8 cellular contexts compared by ENCODE assay signal in the genomic region with DNA sequence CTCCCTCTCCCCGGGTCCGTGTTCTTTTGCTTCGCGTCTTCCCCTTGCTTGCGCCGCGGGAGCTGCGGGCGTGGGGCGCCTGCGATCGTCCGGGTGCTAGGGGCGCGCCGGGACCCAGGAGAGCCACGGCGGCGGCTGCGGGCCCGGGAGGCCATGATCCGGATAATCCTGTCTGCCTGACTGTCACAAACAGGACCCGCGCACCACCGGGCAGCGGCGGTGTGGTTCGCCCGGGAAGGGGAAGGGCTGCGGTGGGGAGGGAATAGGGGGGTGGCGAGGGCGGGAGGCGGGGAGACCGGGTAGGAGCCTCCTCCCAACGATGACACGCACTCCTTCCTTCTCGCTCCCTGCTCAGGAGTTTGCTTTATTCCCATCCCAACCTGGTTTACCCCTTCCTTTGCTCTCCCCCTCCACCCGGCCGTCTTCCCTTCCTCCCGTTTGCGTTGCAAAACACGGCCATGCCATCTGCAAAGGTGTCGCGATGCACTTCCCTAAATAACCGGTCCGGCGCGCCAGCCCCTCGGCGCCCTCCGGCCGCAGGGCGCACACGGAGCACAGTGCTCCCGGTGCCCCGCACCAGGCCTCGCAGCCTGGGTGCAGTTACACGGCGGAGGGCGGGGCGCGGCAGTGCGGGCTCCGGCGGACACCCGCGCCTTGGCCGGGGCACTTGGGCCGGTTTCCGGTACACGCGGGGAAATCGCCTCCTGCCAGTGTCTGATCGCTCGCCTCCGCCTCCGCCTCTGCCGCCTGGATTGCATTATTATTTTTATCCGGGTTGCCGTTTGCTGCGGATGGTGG. TPM values are rescaled to one million over a fixed set of nuclear protein-coding genes. Genes with fewer than 3 reads are reported as not detected.
A peak's percentile ranks its signal among the peaks of the same experiment; 100 is the strongest.
DNase-seq lines count a peak whose midpoint lies in the region; ATAC-seq and TF ChIP-seq lines count a peak whose summit lies in the region.

No MANE protein-coding gene starts in this region.

- 0 out of 2 replicates have a peak, but pooled peaks have one; percentile 22 for TF ChIP-seq CTCF in HFFc6 (IDR thresholded peaks at IDR 0.05)
- no peak for TF ChIP-seq CTCF in fibroblast of the aortic adventitia (IDR thresholded peaks at IDR 0.05; ENCODE audit: insufficient read depth, low read length)

- H3K4me1 Mint-ChIP-seq in HFFc6 (ENCODE audit: low read depth) = peaks cover 46% of the 10 kb centered on the region
- peaks cover 50% of the 10 kb centered on the region for H3K4me1 Mint-ChIP-seq in activated T-helper 2 cell treated with anti-CD3 and anti-CD28 coated beads, Interferon-gamma antibody, Interleukin-2, Interleukin-4, amounts not matched to agents 10 μg/mL and 5 μg/mL and 100 μg/mL, durations not matched to agents 14 hours and 24 hours and 36 hours (ENCODE audit: low read depth)
- H3K4me1 Mint-ChIP-seq in natural killer cell treated with Interleukin-12 subunit alpha and Interleukin-12 subunit beta and Interleukin-15 and Interleukin-18, amount 100 ng/mL, for 72 hours (ENCODE audit: low read depth in 2 of 2) = peaks cover 33 to 55% of the 10 kb centered on the region in 2 donors

- DNase-seq in CMK (ENCODE audit: low read depth) (peak; percentile 53), HFFc6 (peak; percentile 65), fibroblast of the aortic adventitia (ENCODE audit: low read depth) (peak; percentile 74)
- peak; percentile 59 for DNase-seq in activated T-helper 2 cell treated with anti-CD3 and anti-CD28 coated beads, Interferon-gamma antibody, Interleukin-2, Interleukin-4, amounts not matched to agents 10 μg/mL and 5 μg/mL and 100 μg/mL, durations not matched to agents 14 hours and 24 hours and 36 hours (ENCODE audit: low spot score)
- peak; percentile 80 for DNase-seq in natural killer cell treated with Interleukin-12 subunit alpha and Interleukin-12 subunit beta and Interleukin-15 and Interleukin-18, amount 100 ng/mL, for 72 hours (ENCODE audit: low spot score)
- DNase-seq in stimulated activated naive CD4-positive, alpha-beta T cell treated with Interleukin-2 at 50 U/mL for 16 hours (lab: John Stamatoyannopoulos, UW) = peak; percentile 69

- ATAC-seq in natural killer cell treated with Interleukin-12 subunit alpha and Interleukin-12 subunit beta and Interleukin-15 and Interleukin-18, amount 100 ng/mL, for 72 hours = peak; percentile 12 to 22
- no peak for ATAC-seq in HG03097 (IDR thresholded peaks at IDR 0.05; ENCODE audit: low FRiP score, unreplicated experiment)

- H3K4me3 Mint-ChIP-seq in HFFc6 = peak overlapping the region; percentile 99
- peak overlapping the region; percentile 98 for H3K4me3 Mint-ChIP-seq in activated T-helper 2 cell treated with anti-CD3 and anti-CD28 coated beads, Interferon-gamma antibody, Interleukin-2, Interleukin-4, amounts not matched to agents 10 μg/mL and 5 μg/mL and 100 μg/mL, durations not matched to agents 14 hours and 24 hours and 36 hours (ENCODE audit: low read depth)
- H3K4me3 Mint-ChIP-seq in natural killer cell treated with Interleukin-12 subunit alpha and Interleukin-12 subunit beta and Interleukin-15 and Interleukin-18, amount 100 ng/mL, for 72 hours = peak overlapping the region; percentile 99

- no peaks in the 10 kb centered on the region for H3K9me3 Mint-ChIP-seq in HFFc6
- no peaks in the 10 kb centered on the region for H3K9me3 Mint-ChIP-seq in activated T-helper 2 cell treated with anti-CD3 and anti-CD28 coated beads, Interferon-gamma antibody, Interleukin-2, Interleukin-4, amounts not matched to agents 10 μg/mL and 5 μg/mL and 100 μg/mL, durations not matched to agents 14 hours and 24 hours and 36 hours
- H3K9me3 Mint-ChIP-seq in natural killer cell treated with Interleukin-12 subunit alpha and Interleukin-12 subunit beta and Interleukin-15 and Interleukin-18, amount 100 ng/mL, for 72 hours = no peaks in the 10 kb centered on the region

- H3K36me3 Mint-ChIP-seq in HFFc6 (ENCODE audit: low read depth) = no peaks in the 10 kb centered on the region
- H3K36me3 Mint-ChIP-seq in activated T-helper 2 cell treated with anti-CD3 and anti-CD28 coated beads, Interferon-gamma antibody, Interleukin-2, Interleukin-4, amounts not matched to agents 10 μg/mL and 5 μg/mL and 100 μg/mL, durations not matched to agents 14 hours and 24 hours and 36 hours (ENCODE audit: low read depth) = peaks cover 3% of the 10 kb centered on the region
- H3K36me3 Mint-ChIP-seq in natural killer cell treated with Interleukin-12 subunit alpha and Interleukin-12 subunit beta and Interleukin-15 and Interleukin-18, amount 100 ng/mL, for 72 hours = no peaks in the 10 kb centered on the region

- H3K4me3 ChIP-seq in fibroblast of the aortic adventitia (ENCODE audit: low read depth, low read length) = peak overlapping the region; percentile 87

- 0 out of 2 replicates have a peak, but pooled peaks cover 3% of the 10 kb centered on the region for H3K27me3 Mint-ChIP-seq in HFFc6 (ENCODE audit: insufficient read depth)
- no peaks in the 10 kb centered on the region for H3K27me3 Mint-ChIP-seq in activated T-helper 2 cell treated with anti-CD3 and anti-CD28 coated beads, Interferon-gamma antibody, Interleukin-2, Interleukin-4, amounts not matched to agents 10 μg/mL and 5 μg/mL and 100 μg/mL, durations not matched to agents 14 hours and 24 hours and 36 hours (ENCODE audit: low read depth)
- peaks cover 3 to 9% of the 10 kb centered on the region in 2 donors for H3K27me3 Mint-ChIP-seq in natural killer cell treated with Interleukin-12 subunit alpha and Interleukin-12 subunit beta and Interleukin-15 and Interleukin-18, amount 100 ng/mL, for 72 hours

- intact Hi-C loops in activated T-helper 2 cell treated with anti-CD3 and anti-CD28 coated beads, Interferon-gamma antibody, Interleukin-2, Interleukin-4, amounts not matched to agents 10 μg/mL and 5 μg/mL and 100 μg/mL, durations not matched to agents 14 hours and 24 hours and 36 hours (cut with micrococcal nuclease) = loop anchor here (5.0 kb wide), 3 partner anchors 141 to 1739 kb away; partner anchors contain the start of gene RFX3

- peak overlapping the region; percentile 96 for H3K27ac Mint-ChIP-seq in HFFc6
- H3K27ac Mint-ChIP-seq in activated T-helper 2 cell treated with anti-CD3 and anti-CD28 coated beads, Interferon-gamma antibody, Interleukin-2, Interleukin-4, amounts not matched to agents 10 μg/mL and 5 μg/mL and 100 μg/mL, durations not matched to agents 14 hours and 24 hours and 36 hours = peak overlapping the region; percentile 96
- peak overlapping the region; percentile 96 to 97 for H3K27ac Mint-ChIP-seq in natural killer cell treated with Interleukin-12 subunit alpha and Interleukin-12 subunit beta and Interleukin-15 and Interleukin-18, amount 100 ng/mL, for 72 hours

TF ChIP-seq in PFSK-1, 5 proteins besides CTCF, POLR2A, EP300 and RAD21:
- TF ChIP-seq SIN3A (IDR thresholded peaks at IDR 0.05; ENCODE audit: borderline replicate concordance, insufficient read depth, low read length) (no peak), POLR2AphosphoS5 (IDR thresholded peaks at IDR 0.05; ENCODE audit: low read depth, low read length) (peak; percentile 51)
- TF ChIP-seq, protein P1, sequence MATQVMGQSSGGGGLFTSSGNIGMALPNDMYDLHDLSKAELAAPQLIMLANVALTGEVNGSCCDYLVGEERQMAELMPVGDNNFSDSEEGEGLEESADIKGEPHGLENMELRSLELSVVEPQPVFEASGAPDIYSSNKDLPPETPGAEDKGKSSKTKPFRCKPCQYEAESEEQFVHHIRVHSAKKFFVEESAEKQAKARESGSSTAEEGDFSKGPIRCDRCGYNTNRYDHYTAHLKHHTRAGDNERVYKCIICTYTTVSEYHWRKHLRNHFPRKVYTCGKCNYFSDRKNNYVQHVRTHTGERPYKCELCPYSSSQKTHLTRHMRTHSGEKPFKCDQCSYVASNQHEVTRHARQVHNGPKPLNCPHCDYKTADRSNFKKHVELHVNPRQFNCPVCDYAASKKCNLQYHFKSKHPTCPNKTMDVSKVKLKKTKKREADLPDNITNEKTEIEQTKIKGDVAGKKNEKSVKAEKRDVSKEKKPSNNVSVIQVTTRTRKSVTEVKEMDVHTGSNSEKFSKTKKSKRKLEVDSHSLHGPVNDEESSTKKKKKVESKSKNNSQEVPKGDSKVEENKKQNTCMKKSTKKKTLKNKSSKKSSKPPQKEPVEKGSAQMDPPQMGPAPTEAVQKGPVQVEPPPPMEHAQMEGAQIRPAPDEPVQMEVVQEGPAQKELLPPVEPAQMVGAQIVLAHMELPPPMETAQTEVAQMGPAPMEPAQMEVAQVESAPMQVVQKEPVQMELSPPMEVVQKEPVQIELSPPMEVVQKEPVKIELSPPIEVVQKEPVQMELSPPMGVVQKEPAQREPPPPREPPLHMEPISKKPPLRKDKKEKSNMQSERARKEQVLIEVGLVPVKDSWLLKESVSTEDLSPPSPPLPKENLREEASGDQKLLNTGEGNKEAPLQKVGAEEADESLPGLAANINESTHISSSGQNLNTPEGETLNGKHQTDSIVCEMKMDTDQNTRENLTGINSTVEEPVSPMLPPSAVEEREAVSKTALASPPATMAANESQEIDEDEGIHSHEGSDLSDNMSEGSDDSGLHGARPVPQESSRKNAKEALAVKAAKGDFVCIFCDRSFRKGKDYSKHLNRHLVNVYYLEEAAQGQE (IDR thresholded peaks at IDR 0.05; ENCODE audit: insufficient read depth in 1 of 2, low read depth in 2 of 2, low read length in 2 of 2) = 0 out of 4 replicates have a peak, but pooled peaks of 1 of the 2 experiments have one; percentile 19

RNA-seq across cellular contexts. Expression of gene SMARCA2, which starts 1.5 kb away (rescaled TPM):
- 100 to 1,000 TPM in 3 of 6 experiments, 10 to 100 TPM in 3; 73.2 to 113 (median 96.6) TPM for total RNA-seq in HFFc6 (2021; fragmentation: NEBNext Ultra II Directional; extraction: Animal tissue kit (Norgen Biotek cat#: 25700))
- 37.2 TPM for polyA plus RNA-seq in PFSK-1 (2012; ENCODE audit: insufficient read length, low read depth)
- total RNA-seq in activated T-helper 2 cell treated with anti-CD3 and anti-CD28 coated beads, Interferon-gamma antibody, Interleukin-2, Interleukin-4, amounts not matched to agents 10 μg/mL and 5 μg/mL and 100 μg/mL, durations not matched to agents 14 hours and 24 hours and 36 hours = 84.5 and 90.4 TPM in 2 replicates
- 84.0 and 347 TPM in 2 replicates for total RNA-seq in fibroblast of the aortic adventitia (ENCODE audit: low replicate concordance)
- total RNA-seq in natural killer cell treated with Interleukin-12 subunit alpha and Interleukin-12 subunit beta and Interleukin-15 and Interleukin-18, amount 100 ng/mL, for 72 hours = 100 to 1,000 TPM; 124 to 174 TPM
